ENCODE assay signal across 13 cellular contexts in genomic region chr20:34639755-34640222, GRCh38. TPM values are rescaled to one million over a fixed set of nuclear protein-coding genes. Genes with fewer than 3 reads are reported as not detected.
DNase-seq lines count a peak whose midpoint lies in the region; ATAC-seq and TF ChIP-seq lines count a peak whose summit lies in the region.
"Had no signal": no experiment of that assay in that cellular context is flagged by ENCODE, and none has a peak within 500 bp of the region (broad histone marks: within the 10 kb centered on the region; RNA-seq: fewer than 3 reads in every experiment).

No MANE protein-coding gene starts in this region.

- H3K4me1 Mint-ChIP-seq in immature natural killer cell: no peaks in the 10 kb centered on the region
- H3K4me1 Mint-ChIP-seq: central memory CD8-positive, alpha-beta T cell; memory B cell had no signal

- H3K4me3 ChIP-seq in KMS-11 (IDR thresholded peaks at IDR 0.05; ENCODE audit: insufficient read depth, low read depth, low read length): no peak overlapping the region

- H2AFZ ChIP-seq in KMS-11 (ENCODE audit: low read depth): no peak overlapping the region

- H3K27me3 Mint-ChIP-seq in immature natural killer cell (ENCODE audit: low read depth in 3 of 3): peaks cover 0 to 3% (median 0%) of the 10 kb centered on the region in 3 donors
- H3K27me3 Mint-ChIP-seq: central memory CD8-positive, alpha-beta T cell; memory B cell had no signal

- TF ChIP-seq CTCF in KMS-11 (conservative IDR thresholded peaks at IDR 0.05; ENCODE audit: low read depth, low read length): no peak

- peak overlapping the region in 1 of 6 donors; percentile 61 for H3K27ac Mint-ChIP-seq in immature natural killer cell
- H3K27ac Mint-ChIP-seq: memory B cell had no signal

- no peaks in the 10 kb centered on the region for H4K20me1 ChIP-seq in KMS-11 (ENCODE audit: insufficient read depth)

- no peaks in the 10 kb centered on the region for H3K79me2 ChIP-seq in KMS-11 (ENCODE audit: insufficient read depth, low read depth)

- no peak overlapping the region for H3K4me3 Mint-ChIP-seq in immature natural killer cell
- H3K4me3 Mint-ChIP-seq: central memory CD8-positive, alpha-beta T cell; memory B cell had no signal

- ATAC-seq in GM18861 (IDR thresholded peaks at IDR 0.05; ENCODE audit: unreplicated experiment) (no peak), SK-N-SH treated with all-trans-retinoic acid at 6 μM for 48 hours (no peak)

- DNase-seq in NCI-H345 treated with DMSO at 0.1 percent for 48 hours (lab: John Stamatoyannopoulos, UW; ENCODE audit: unreplicated experiment): peak; percentile 91
- DNase-seq in dermis blood vessel endothelial cell: peak; percentile 10
- DNase-seq in smooth muscle cell of the brain vasculature (ENCODE audit: low read depth, low spot score): peak; percentile 12
- DNase-seq in immature natural killer cell: no peak
- DNase-seq in GF-D8 (lab: John Stamatoyannopoulos, UW): no peak
- DNase-seq: activated T-cell treated with anti-CD3 and anti-CD28 coated beads for 4 hours; H7; stimulated activated naive CD4-positive, alpha-beta T cell had no signal

- peaks cover 5% of the 10 kb centered on the region; the same call in 1 of the 2 replicates for H3K36me3 ChIP-seq in KMS-11 (ENCODE audit: insufficient read depth)

- H3K4me2 ChIP-seq in KMS-11: peak overlapping the region; percentile 13; the same call in 1 of the 2 replicates

- H3K27me3 ChIP-seq in KMS-11 (ENCODE audit: insufficient read depth, low read depth): no peaks in the 10 kb centered on the region

- peaks cover 12 to 30% (median 19%) of the 10 kb centered on the region in 3 donors for H3K36me3 Mint-ChIP-seq in immature natural killer cell

- H3K9ac ChIP-seq in KMS-11: peak overlapping the region; percentile 11; the same call in 1 of the 2 replicates

- H3K27ac ChIP-seq in KMS-11: peak overlapping the region; percentile 46

- H3K4me1 ChIP-seq in KMS-11 (ENCODE audit: low read depth, poor library complexity, severe bottlenecking): peaks cover 56% of the 10 kb centered on the region

- no peaks in the 10 kb centered on the region for H3K9me3 Mint-ChIP-seq in immature natural killer cell
- H3K9me3 Mint-ChIP-seq: central memory CD8-positive, alpha-beta T cell; memory B cell had no signal

TF ChIP-seq in SK-N-SH treated with all-trans-retinoic acid at 6 μM for 48 hours, 23 proteins besides CTCF, POLR2A, EP300 and RAD21:
- TF ChIP-seq PATZ1 (CRISPR knock-in tag; IDR thresholded peaks at IDR 0.05; ENCODE audit: borderline replicate concordance) (no peak), ZNF70 (CRISPR knock-in tag; IDR thresholded peaks at IDR 0.05) (no peak), ZFP30 (CRISPR knock-in tag; IDR thresholded peaks at IDR 0.05) (no peak), SNAI2 (CRISPR knock-in tag; IDR thresholded peaks at IDR 0.05) (no peak), BACH2 (CRISPR knock-in tag; IDR thresholded peaks at IDR 0.05; ENCODE audit: borderline replicate concordance) (no peak), ZFP3 (CRISPR knock-in tag; IDR thresholded peaks at IDR 0.05) (no peak), GLIS3 (CRISPR knock-in tag; IDR thresholded peaks at IDR 0.05) (no peak), CSDC2 (CRISPR knock-in tag; IDR thresholded peaks at IDR 0.05) (no peak), ZC3H10 (CRISPR knock-in tag; IDR thresholded peaks at IDR 0.05) (no peak), CREB5 (CRISPR knock-in tag; IDR thresholded peaks at IDR 0.05; ENCODE audit: low read depth) (no peak), OSR1 (CRISPR knock-in tag; IDR thresholded peaks at IDR 0.05) (no peak), RARB (CRISPR knock-in tag; IDR thresholded peaks at IDR 0.05) (no peak), ARNTL (CRISPR knock-in tag; IDR thresholded peaks at IDR 0.05; ENCODE audit: borderline replicate concordance, low read depth) (no peak), ZNF8 (CRISPR knock-in tag; IDR thresholded peaks at IDR 0.05) (no peak), ESRRG (CRISPR knock-in tag; IDR thresholded peaks at IDR 0.05) (no peak), TSHZ2 (CRISPR knock-in tag; IDR thresholded peaks at IDR 0.05) (no peak), ISL1 (CRISPR knock-in tag; IDR thresholded peaks at IDR 0.05) (no peak), CSRNP3 (CRISPR knock-in tag; IDR thresholded peaks at IDR 0.05) (no peak)

RNA-seq across cellular contexts. Expression of gene PIGU, which starts 37.1 kb away (rescaled TPM):
- total RNA-seq in dermis blood vessel endothelial cell: 7.8 and 8.3 TPM in 2 replicates
- 10 to 100 TPM; 19.3 to 34.7 (median 25.3) TPM for polyA plus RNA-seq in immature natural killer cell

Comparison
In these comparisons a context has a peak if more than half of its experiments do, and no peak if none do; other contexts are left out.
1. DNase-seq: peak in NCI-H345 treated with DMSO at 0.1 percent for 48 hours (single experiment), dermis blood vessel endothelial cell (single experiment) and smooth muscle cell of the brain vasculature (single experiment); none in immature natural killer cell (0 of 3) and GF-D8 (single experiment).